28 cellular contexts compared by ENCODE assay signal in genomic region chr9:69731348-69731747, GRCh38.
"Had no signal": no experiment of that assay in that cellular context is flagged by ENCODE, and none has a peak within 500 bp of the region (broad histone marks: within the 10 kb centered on the region; RNA-seq: fewer than 3 reads in every experiment).

No MANE protein-coding gene starts in this region.

- DNase-seq: activated CD8-positive, alpha-beta memory T cell treated with anti-CD3 and anti-CD28 coated beads, Interleukin-2, amount 50 U/mL, for 4 hours; activated effector memory CD4-positive, alpha-beta T cell treated with Interleukin-2 at 50 U/mL for 16 hours; activated naive CD4-positive, alpha-beta T cell treated with anti-CD3 and anti-CD28 coated beads, Interleukin-2, amount 50 U/mL, for 16 hours; activated T-cell treated with anti-CD3 and anti-CD28 coated beads, Interleukin-2, amount 50 U/mL, for 72 hours; caudate nucleus; cerebellar nuclear complex; MM.1S; MV-4-11; NCI-H1092; NCI-H146; NCI-H187; NCI-H2029 treated with DMSO at 0.1 percent for 48 hours; NCI-H2107; NCI-H2171; NCI-H510A; NCI-H526; NCI-H748 treated with DMSO at 0.1 percent for 48 hours; NK-92 treated with Interleukin-12 subunit alpha and Interleukin-12 subunit beta, amount 100 ng/mL, for 24 hours; PC-3; Peyer's patch; RPMI8226; SHP77 treated with DMSO at 0.1 percent for 48 hours; SK-N-SH had no signal

- H3K9me3 Mint-ChIP-seq: activated T-cell treated with anti-CD3 and anti-CD28 coated beads, Interleukin-2, amount 50 U/mL, for 72 hours; brain; T-helper 1 cell treated with Interleukin-12 subunit alpha and Interleukin-12 subunit beta and Interleukin-4 antibody, amounts not matched to agents 30 μg/mL and 1 μg/mL, for 36 hours; T-helper 2 cell treated with Interferon-gamma antibody and Interleukin-4, amounts not matched to agents 5 μg/mL and 100 μg/mL, for 36 hours had no signal

- H3K27ac Mint-ChIP-seq: T-helper 1 cell treated with Interleukin-12 subunit alpha and Interleukin-12 subunit beta and Interleukin-4 antibody, amounts not matched to agents 30 μg/mL and 1 μg/mL, for 36 hours; T-helper 2 cell treated with Interferon-gamma antibody and Interleukin-4, amounts not matched to agents 5 μg/mL and 100 μg/mL, for 36 hours had no signal

- FAIRE-seq: bronchial epithelial cell, TTC549 had no signal

- H3K27me3 Mint-ChIP-seq: brain had no signal

- H3K4me3 Mint-ChIP-seq: activated T-cell treated with anti-CD3 and anti-CD28 coated beads, Interleukin-2, amount 50 U/mL, for 72 hours; brain; T-helper 1 cell treated with Interleukin-12 subunit alpha and Interleukin-12 subunit beta and Interleukin-4 antibody, amounts not matched to agents 30 μg/mL and 1 μg/mL, for 36 hours; T-helper 2 cell treated with Interferon-gamma antibody and Interleukin-4, amounts not matched to agents 5 μg/mL and 100 μg/mL, for 36 hours had no signal

- ATAC-seq: PC-3 had no signal

- H3K4me1 Mint-ChIP-seq: brain had no signal
